8 cellular contexts compared by ENCODE assay signal in genomic region chr5:86554638-86555037, GRCh38.
"Had no signal": no experiment of that assay in that cellular context is flagged by ENCODE, and none has a peak within 500 bp of the region (broad histone marks: within the 10 kb centered on the region; RNA-seq: fewer than 3 reads in every experiment).

No MANE protein-coding gene starts in this region.

- DNase-seq: GM23248, GOT3, H7, HFFc6, KG1 had no signal

- H3K4me1 ChIP-seq: HAP-1 had no signal

- H3K9ac ChIP-seq: GM23248 had no signal

- H3K27ac ChIP-seq: GM23248, HL-60 had no signal

- H3K4me3 ChIP-seq: GM23248, HAP-1 had no signal

- H3K9me3 ChIP-seq: HAP-1 had no signal

- H2AFZ ChIP-seq: GM23248 had no signal

- H3K36me3 ChIP-seq: HAP-1 had no signal

- ATAC-seq: HCT116 had no signal
